ENCODE assay signal across 11 cellular contexts in genomic region chr1:198575715-198576641, GRCh38. TPM values are rescaled to one million over a fixed set of nuclear protein-coding genes. Genes with fewer than 3 reads are reported as not detected.
DNase-seq lines count a peak whose midpoint lies in the region; ATAC-seq, FAIRE-seq and TF ChIP-seq lines count a peak whose summit lies in the region.
"Had no signal": no experiment of that assay in that cellular context is flagged by ENCODE, and none has a peak within 500 bp of the region (broad histone marks: within the 10 kb centered on the region; RNA-seq: fewer than 3 reads in every experiment).

No MANE protein-coding gene starts in this region.

- H3K36me3 ChIP-seq in mammary epithelial cell (ENCODE audit: insufficient read depth, low read length), result no peaks in the 10 kb centered on the region
- H3K36me3 ChIP-seq in spleen, result no peaks in the 10 kb centered on the region

- H3K9me3 Mint-ChIP-seq in IgD-negative memory B cell, result peaks cover 0 to 5% (median 2%) of the 10 kb centered on the region in 3 donors

- no peak for TF ChIP-seq CTCF in mammary epithelial cell (conservative IDR thresholded peaks at IDR 0.05 in 1 of 2, IDR thresholded peaks at IDR 0.05 in 1 of 2; ENCODE audit: extremely low read depth in 1 of 2, insufficient read depth in 1 of 2, low read depth in 1 of 2, low read length in 2 of 2)
- no peak for TF ChIP-seq CTCF in spleen (IDR thresholded peaks at IDR 0.05 in 8 of 11, conservative IDR thresholded peaks at IDR 0.05 in 3 of 11)

- ATAC-seq in HG03097 (IDR thresholded peaks at IDR 0.05; ENCODE audit: low FRiP score, unreplicated experiment), result no peak

- H3K27me3 ChIP-seq in mammary epithelial cell (ENCODE audit: insufficient read depth, low read length) (no peaks in the 10 kb centered on the region), spleen (replicated peaks in 1 of 7) (no peaks in the 10 kb centered on the region)

- FAIRE-seq in GM12891 (lab: Jason Lieb, UNC) (peak; percentile 75), H54 (lab: Jason Lieb, UNC) (peak; percentile 84)

- H3K4me3 Mint-ChIP-seq in IgD-negative memory B cell, result peak overlapping the region in 2 of 4 donors; percentile 3 to 71

- no peaks in the 10 kb centered on the region for H3K4me1 ChIP-seq in mammary epithelial cell (ENCODE audit: insufficient read depth, low read length)
- H3K4me1 ChIP-seq in spleen, result peaks cover 0 to 25% (median 9%) of the 10 kb centered on the region in 6 donors
- H3K4me1 ChIP-seq: Caco-2 had no signal

- H3K27ac ChIP-seq in mammary epithelial cell (ENCODE audit: insufficient read depth, low read depth, low read length) (no peak overlapping the region), spleen (peak overlapping the region in 4 of 8 donors; percentile 16 to 66 (median 26))

- no peak overlapping the region for H3K9ac ChIP-seq in mammary epithelial cell (ENCODE audit: insufficient read depth, low read length)

- CTCF ChIA-PET in mammary epithelial cell (lab: Charles Lee; ENCODE audit: low non-redundant PET), result no interaction called here

- dilution Hi-C loops in mammary epithelial cell (cut with HindIII; ENCODE audit: low sequenced_read_pairs), result no loop called here

- no peak overlapping the region for H3K4me2 ChIP-seq in mammary epithelial cell (ENCODE audit: insufficient read depth, low read depth, low read length)

- H3K36me3 Mint-ChIP-seq in IgD-negative memory B cell, result no peaks in the 10 kb centered on the region

- in situ Hi-C loops in mammary epithelial cell (cut with MboI; ENCODE audit: low sequenced_read_pairs in 2 of 2), result no loop called here

- H3K27me3 Mint-ChIP-seq in IgD-negative memory B cell, result no peaks in the 10 kb centered on the region

- TF ChIP-seq POLR2A in GM12891 (IDR thresholded peaks at IDR 0.05; ENCODE audit: low read depth, low read length) (no peak), H54 (IDR thresholded peaks at IDR 0.05; ENCODE audit: low read depth, low read length) (no peak), spleen (IDR thresholded peaks at IDR 0.05) (no peak)

- no peak overlapping the region for H2AFZ ChIP-seq in mammary epithelial cell (ENCODE audit: low read depth, low read length)

- peak overlapping the region; percentile 5 to 84 (median 46) for H3K27ac Mint-ChIP-seq in IgD-negative memory B cell

- 97% methylated on average over 2 of the region's 2 CpGs for WGBS in mammary epithelial cell (ENCODE audit: low coverage, missing lambda C conversion rate)
- WGBS in spleen, 5 donors, result 70 to 83% (median 78%) methylated on average over 2 of the region's 2 CpGs

- DNase-seq in GM12891 (ENCODE audit: insufficient read length, low spot score) (no peak), H54 (ENCODE audit: insufficient read length, low spot score) (no peak), mammary epithelial cell (peak; percentile 38), spleen (no peak), NCI-H2171 treated with DMSO at 0.1 percent for 48 hours (lab: John Stamatoyannopoulos, UW) (no peak), hepatic stellate cell (ENCODE audit: low spot score) (no peak)
- DNase-seq: Caco-2, erythroblast had no signal

- intact Hi-C loops in mammary epithelial cell (cut with micrococcal nuclease), result no loop called here
- intact Hi-C loops in spleen (cut with DNase I; ENCODE audit: low total_unique reads), result no loop called here

- no peak overlapping the region for H3K4me3 ChIP-seq in mammary epithelial cell (replicated peaks in 1 of 3; ENCODE audit: insufficient read depth in 1 of 3, low read depth in 2 of 3, low read length in 3 of 3)
- no peak overlapping the region for H3K4me3 ChIP-seq in spleen

- no peaks in the 10 kb centered on the region for H4K20me1 ChIP-seq in mammary epithelial cell (ENCODE audit: insufficient read depth, low read length)

- peaks cover 13 to 18% (median 14%) of the 10 kb centered on the region in 3 donors for H3K4me1 Mint-ChIP-seq in IgD-negative memory B cell

- no TSS peak for BruUV-seq in mammary epithelial cell (replicated peaks; lab: Mats Ljungman, UMichigan)

- H3K9me3 ChIP-seq in mammary epithelial cell (replicated peaks; ENCODE audit: insufficient read depth, low read length) (no peaks in the 10 kb centered on the region), spleen (peaks cover 0 to 10% (median 7%) of the 10 kb centered on the region in 8 donors)
- H3K9me3 ChIP-seq: Caco-2 had no signal

- H3K79me2 ChIP-seq in mammary epithelial cell (ENCODE audit: insufficient read depth, low read length), result no peaks in the 10 kb centered on the region

TF ChIP-seq in GM12891, 5 proteins besides CTCF, POLR2A, EP300 and RAD21:
- TF ChIP-seq SPI1 (IDR thresholded peaks at IDR 0.05; ENCODE audit: low read depth, low read length) (peak; percentile 78), POU2F2 (IDR thresholded peaks at IDR 0.05; ENCODE audit: low read depth, low read length) (no peak)

RNA-seq across cellular contexts. Expression of gene ATP6V1G3, which starts 35.5 kb away (rescaled TPM):
- not detected for polyA plus RNA-seq in GM12891 (2012; ENCODE audit: low read depth, missing spikeins)
- not detected for polyA plus RNA-seq in IgD-negative memory B cell
- total RNA-seq in mammary epithelial cell, result not detected
- not detected for polyA plus RNA-seq in mammary epithelial cell
- polyA minus RNA-seq in mammary epithelial cell, result not detected
- total RNA-seq in spleen, result not detected
- polyA plus RNA-seq in spleen, result not detected
- total RNA-seq: mucosa of gallbladder had no signal
